ENCODE assay signal across 8 cellular contexts in the genomic region with DNA sequence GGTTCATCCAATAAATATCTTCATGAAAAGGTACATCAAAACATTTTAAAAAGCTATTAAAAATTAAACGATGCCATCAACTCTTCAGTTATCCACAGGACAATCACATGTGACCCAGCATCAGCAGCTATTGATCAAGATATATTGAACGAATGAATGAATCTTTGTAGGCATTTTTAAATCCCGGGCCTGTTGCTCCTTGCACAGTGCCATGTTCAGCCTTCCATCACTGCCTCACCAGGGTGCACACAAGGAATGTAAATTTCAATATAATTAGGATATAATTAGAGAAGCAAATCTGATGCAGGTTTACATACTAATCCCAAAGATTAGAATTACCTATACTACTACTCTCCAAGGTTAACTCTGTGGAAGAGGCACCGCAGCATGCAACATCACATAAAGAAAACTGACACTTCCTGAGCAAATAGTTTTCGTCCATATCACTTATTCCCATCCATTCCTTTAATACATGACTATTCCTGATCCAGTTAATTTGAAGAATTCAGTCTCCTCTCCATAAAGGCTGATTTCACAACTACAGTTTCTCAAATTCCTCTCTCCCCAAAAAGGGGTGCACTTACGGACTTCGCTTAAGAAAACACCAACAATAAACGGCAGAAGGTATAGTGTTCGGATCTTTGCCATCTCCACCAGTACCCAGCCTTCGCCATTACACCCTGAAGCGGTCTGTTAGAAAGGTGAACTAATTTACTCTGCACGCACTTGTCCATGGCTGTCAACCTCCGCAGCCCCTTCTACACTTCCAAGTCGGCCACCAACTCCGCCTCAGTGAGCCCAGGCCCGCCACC. TPM values are rescaled to one million over a fixed set of nuclear protein-coding genes. Genes with fewer than 3 reads are reported as not detected.
A peak's percentile ranks its signal among the peaks of the same experiment; 100 is the strongest.
DNase-seq lines count a peak whose midpoint lies in the region; ATAC-seq, FAIRE-seq and TF ChIP-seq lines count a peak whose summit lies in the region.

No MANE protein-coding gene starts in this region.

- no peak for FAIRE-seq in GM12892 (lab: Jason Lieb, UNC)

- H4K91ac ChIP-seq in neuronal stem cell (ENCODE audit: low read depth, low read length, poor library complexity): no peak overlapping the region

- no peak overlapping the region for H2BK12ac ChIP-seq in neuronal stem cell (ENCODE audit: low read length)

- H2AK5ac ChIP-seq in neuronal stem cell (ENCODE audit: low read depth, low read length): no peak overlapping the region

- no peak overlapping the region for H4K8ac ChIP-seq in neuronal stem cell (ENCODE audit: low read depth, low read length)

- H3K27me3 ChIP-seq in ACC112 (ENCODE audit: insufficient read depth, low read length) (no peaks in the 10 kb centered on the region), neuronal stem cell (ENCODE audit: control insufficient read depth in 3 of 3, insufficient read depth in 3 of 3, low read depth in 1 of 3, low read length in 3 of 3) (no peaks in the 10 kb centered on the region)

- peak overlapping the region; percentile 88 for H2BK5ac ChIP-seq in neuronal stem cell (ENCODE audit: low read length)

- H3K4me3 ChIP-seq in ACC112 (ENCODE audit: low read depth, low read length) (peak overlapping the region; percentile 82), SK-N-MC (peak overlapping the region; percentile 95), neuronal stem cell (ENCODE audit: low read length in 2 of 2) (peak overlapping the region; percentile 76 to 98)

- peak overlapping the region; percentile 86 for H3K4me2 ChIP-seq in neuronal stem cell (ENCODE audit: insufficient read depth, low read length, poor library complexity, severe bottlenecking)

- H3K36me3 ChIP-seq in ACC112 (ENCODE audit: insufficient read depth, low read length): no peaks in the 10 kb centered on the region
- 0 out of 2 replicates have a peak, but pooled peaks cover 3% of the 10 kb centered on the region for H3K36me3 ChIP-seq in SK-N-MC (ENCODE audit: insufficient read depth, low read length)
- peaks cover 0 to 3% of the 10 kb centered on the region in 2 donors for H3K36me3 ChIP-seq in neuronal stem cell (replicated peaks in 1 of 2; ENCODE audit: control insufficient read depth in 2 of 2, insufficient read depth in 2 of 2, low read length in 2 of 2)

- H2BK15ac ChIP-seq in neuronal stem cell (ENCODE audit: low read length): no peak overlapping the region

- H3K4ac ChIP-seq in neuronal stem cell (ENCODE audit: low read length): no peak overlapping the region

- H3K23ac ChIP-seq in neuronal stem cell (ENCODE audit: low read depth, low read length, poor library complexity): peak overlapping the region; percentile 99

- H3K79me1 ChIP-seq in neuronal stem cell (ENCODE audit: low read depth, low read length): peaks cover 3% of the 10 kb centered on the region

- peak overlapping the region; percentile 99 for H3K18ac ChIP-seq in neuronal stem cell (ENCODE audit: low read length)

- H3K27ac ChIP-seq in ACC112 (ENCODE audit: low read depth, low read length) (peak overlapping the region; percentile 82), SK-N-MC (peak overlapping the region; percentile 87), epithelial cell of prostate (peak overlapping the region; percentile 93), neuronal stem cell (replicated peaks; ENCODE audit: low read length) (peak overlapping the region; percentile 81)

- TF ChIP-seq POLR2A in GM12892 (IDR thresholded peaks at IDR 0.05; ENCODE audit: low read depth, low read length): no peak

- H3K14ac ChIP-seq in neuronal stem cell (ENCODE audit: low read length): peak overlapping the region; percentile 71

- H3K4me1 ChIP-seq in ACC112 (ENCODE audit: control insufficient read depth, insufficient read depth, low read length, unreplicated experiment) (peaks cover 15% of the 10 kb centered on the region), neuronal stem cell (ENCODE audit: control insufficient read depth in 2 of 2, insufficient read depth in 1 of 2, low read depth in 1 of 2, low read length in 2 of 2) (peaks cover 3 to 8% of the 10 kb centered on the region in 2 donors)

- peak; percentile 22 for ATAC-seq in GM21526 (IDR thresholded peaks at IDR 0.05; ENCODE audit: low FRiP score, unreplicated experiment)
- no peak for ATAC-seq in GM21619 (IDR thresholded peaks at IDR 0.05; ENCODE audit: unreplicated experiment)

- H3K79me2 ChIP-seq in ACC112 (ENCODE audit: control insufficient read depth, insufficient read depth, low read length, unreplicated experiment): peaks cover 90% of the 10 kb centered on the region

- H2BK120ac ChIP-seq in neuronal stem cell (ENCODE audit: low read depth, low read length): no peak overlapping the region

- DNase-seq in SK-N-MC (ENCODE audit: low read depth, low spot score) (no peak), epithelial cell of prostate (ENCODE audit: low read depth, low spot score) (no peak), neuronal stem cell (ENCODE audit: low spot score) (no peak), GM12892 (ENCODE audit: insufficient read length) (no peak), NCI-H1930 (lab: John Stamatoyannopoulos, UW) (no peak)

- H3K9ac ChIP-seq in SK-N-MC (ENCODE audit: insufficient read length): peak overlapping the region; percentile 96
- H3K9ac ChIP-seq in neuronal stem cell (ENCODE audit: low read depth, low read length, poor library complexity): peak overlapping the region; percentile 95

- WGBS in neuronal stem cell (ENCODE audit: extremely low coverage in 2 of 2, insufficient read length in 2 of 2, insufficient replicate concordance in 1 of 2), 2 donors: no CpG with 5 or more reads among the region's 16 CpGs

- H2AFZ ChIP-seq in ACC112 (ENCODE audit: low read length, unreplicated experiment) (peak overlapping the region; percentile 89), neuronal stem cell (ENCODE audit: low read length) (peak overlapping the region; percentile 98)

- H3K9me3 ChIP-seq in SK-N-MC (ENCODE audit: low read depth, low read length) (no peaks in the 10 kb centered on the region), neuronal stem cell (replicated peaks in 1 of 2; ENCODE audit: control insufficient read depth in 2 of 2, insufficient read depth in 1 of 2, low read depth in 1 of 2, low read length in 2 of 2) (no peaks in the 10 kb centered on the region)

RNA-seq across cellular contexts. Expression of gene NCOR1, which starts 0.9 kb away (rescaled TPM):
- 42.7 TPM for polyA plus RNA-seq in neuronal stem cell (2013, experiment 1 of 2)
- polyA plus RNA-seq in neuronal stem cell (2013, experiment 2 of 2): 46.7 TPM
- 52.3 TPM for polyA plus RNA-seq in GM12892 (2012; ENCODE audit: missing spikeins)

RNA-seq across cellular contexts. Expression of gene PIGL, which starts 2.6 kb away (rescaled TPM):
- 28.5 TPM for polyA plus RNA-seq in neuronal stem cell (2013, experiment 1 of 2)
- polyA plus RNA-seq in neuronal stem cell (2013, experiment 2 of 2): 26.6 TPM
- polyA plus RNA-seq in GM12892 (2012; ENCODE audit: missing spikeins): 33.4 TPM
